In the genomic region with DNA sequence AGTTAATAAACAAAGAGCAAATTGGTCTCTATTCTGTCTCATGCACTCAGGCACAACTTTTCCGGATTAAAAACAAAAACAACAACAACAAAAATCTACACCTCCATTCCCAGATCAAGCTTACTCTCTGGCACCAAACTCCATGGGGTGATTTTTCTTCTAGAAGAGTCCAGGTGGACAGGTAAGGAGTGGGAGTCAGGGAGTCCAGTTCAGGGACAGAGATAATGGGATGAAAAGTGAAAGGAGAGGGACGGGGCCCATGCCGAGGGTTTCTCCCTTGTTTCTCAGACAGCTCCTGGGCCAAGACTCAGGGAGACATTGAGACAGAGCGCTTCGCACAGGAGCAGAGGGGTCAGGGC, we compare ENCODE assay signal across 1 cellular context.
TF ChIP-seq lines count a peak whose summit lies in the region.

No MANE protein-coding gene starts in this region.

TF ChIP-seq in GM12878, 131 proteins besides CTCF, POLR2A, EP300 and RAD21 (continued from another document):
- TF ChIP-seq ETV6 (conservative IDR thresholded peaks at IDR 0.05 in 1 of 2, IDR thresholded peaks at IDR 0.05 in 1 of 2; ENCODE audit: borderline replicate concordance in 1 of 2, low read depth in 1 of 2): no peak
- TF ChIP-seq IKZF1 (conservative IDR thresholded peaks at IDR 0.05): peak; percentile 39; the same call in 1 of the 2 replicates
- TF ChIP-seq, protein P1, sequence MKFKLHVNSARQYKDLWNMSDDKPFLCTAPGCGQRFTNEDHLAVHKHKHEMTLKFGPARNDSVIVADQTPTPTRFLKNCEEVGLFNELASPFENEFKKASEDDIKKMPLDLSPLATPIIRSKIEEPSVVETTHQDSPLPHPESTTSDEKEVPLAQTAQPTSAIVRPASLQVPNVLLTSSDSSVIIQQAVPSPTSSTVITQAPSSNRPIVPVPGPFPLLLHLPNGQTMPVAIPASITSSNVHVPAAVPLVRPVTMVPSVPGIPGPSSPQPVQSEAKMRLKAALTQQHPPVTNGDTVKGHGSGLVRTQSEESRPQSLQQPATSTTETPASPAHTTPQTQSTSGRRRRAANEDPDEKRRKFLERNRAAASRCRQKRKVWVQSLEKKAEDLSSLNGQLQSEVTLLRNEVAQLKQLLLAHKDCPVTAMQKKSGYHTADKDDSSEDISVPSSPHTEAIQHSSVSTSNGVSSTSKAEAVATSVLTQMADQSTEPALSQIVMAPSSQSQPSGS (IDR thresholded peaks at IDR 0.05; ENCODE audit: low read length): no peak
- TF ChIP-seq, protein P2, sequence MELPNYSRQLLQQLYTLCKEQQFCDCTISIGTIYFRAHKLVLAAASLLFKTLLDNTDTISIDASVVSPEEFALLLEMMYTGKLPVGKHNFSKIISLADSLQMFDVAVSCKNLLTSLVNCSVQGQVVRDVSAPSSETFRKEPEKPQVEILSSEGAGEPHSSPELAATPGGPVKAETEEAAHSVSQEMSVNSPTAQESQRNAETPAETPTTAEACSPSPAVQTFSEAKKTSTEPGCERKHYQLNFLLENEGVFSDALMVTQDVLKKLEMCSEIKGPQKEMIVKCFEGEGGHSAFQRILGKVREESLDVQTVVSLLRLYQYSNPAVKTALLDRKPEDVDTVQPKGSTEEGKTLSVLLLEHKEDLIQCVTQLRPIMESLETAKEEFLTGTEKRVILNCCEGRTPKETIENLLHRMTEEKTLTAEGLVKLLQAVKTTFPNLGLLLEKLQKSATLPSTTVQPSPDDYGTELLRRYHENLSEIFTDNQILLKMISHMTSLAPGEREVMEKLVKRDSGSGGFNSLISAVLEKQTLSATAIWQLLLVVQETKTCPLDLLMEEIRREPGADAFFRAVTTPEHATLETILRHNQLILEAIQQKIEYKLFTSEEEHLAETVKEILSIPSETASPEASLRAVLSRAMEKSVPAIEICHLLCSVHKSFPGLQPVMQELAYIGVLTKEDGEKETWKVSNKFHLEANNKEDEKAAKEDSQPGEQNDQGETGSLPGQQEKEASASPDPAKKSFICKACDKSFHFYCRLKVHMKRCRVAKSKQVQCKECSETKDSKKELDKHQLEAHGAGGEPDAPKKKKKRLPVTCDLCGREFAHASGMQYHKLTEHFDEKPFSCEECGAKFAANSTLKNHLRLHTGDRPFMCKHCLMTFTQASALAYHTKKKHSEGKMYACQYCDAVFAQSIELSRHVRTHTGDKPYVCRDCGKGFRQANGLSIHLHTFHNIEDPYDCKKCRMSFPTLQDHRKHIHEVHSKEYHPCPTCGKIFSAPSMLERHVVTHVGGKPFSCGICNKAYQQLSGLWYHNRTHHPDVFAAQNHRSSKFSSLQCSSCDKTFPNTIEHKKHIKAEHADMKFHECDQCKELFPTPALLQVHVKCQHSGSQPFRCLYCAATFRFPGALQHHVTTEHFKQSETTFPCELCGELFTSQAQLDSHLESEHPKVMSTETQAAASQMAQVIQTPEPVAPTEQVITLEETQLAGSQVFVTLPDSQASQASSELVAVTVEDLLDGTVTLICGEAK (IDR thresholded peaks at IDR 0.05; ENCODE audit: borderline replicate concordance): 0 out of 2 replicates have a peak, but pooled peaks have one; percentile 7
- TF ChIP-seq, protein P3, sequence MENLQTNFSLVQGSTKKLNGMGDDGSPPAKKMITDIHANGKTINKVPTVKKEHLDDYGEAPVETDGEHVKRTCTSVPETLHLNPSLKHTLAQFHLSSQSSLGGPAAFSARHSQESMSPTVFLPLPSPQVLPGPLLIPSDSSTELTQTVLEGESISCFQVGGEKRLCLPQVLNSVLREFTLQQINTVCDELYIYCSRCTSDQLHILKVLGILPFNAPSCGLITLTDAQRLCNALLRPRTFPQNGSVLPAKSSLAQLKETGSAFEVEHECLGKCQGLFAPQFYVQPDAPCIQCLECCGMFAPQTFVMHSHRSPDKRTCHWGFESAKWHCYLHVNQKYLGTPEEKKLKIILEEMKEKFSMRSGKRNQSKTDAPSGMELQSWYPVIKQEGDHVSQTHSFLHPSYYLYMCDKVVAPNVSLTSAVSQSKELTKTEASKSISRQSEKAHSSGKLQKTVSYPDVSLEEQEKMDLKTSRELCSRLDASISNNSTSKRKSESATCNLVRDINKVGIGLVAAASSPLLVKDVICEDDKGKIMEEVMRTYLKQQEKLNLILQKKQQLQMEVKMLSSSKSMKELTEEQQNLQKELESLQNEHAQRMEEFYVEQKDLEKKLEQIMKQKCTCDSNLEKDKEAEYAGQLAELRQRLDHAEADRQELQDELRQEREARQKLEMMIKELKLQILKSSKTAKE (IDR thresholded peaks at IDR 0.05; ENCODE audit: low read depth, poor library complexity, severe bottlenecking): peak; percentile 51
TF ChIP-seq in GM12878: peak in this region for 5.
